28 cellular contexts compared by ENCODE assay signal in genomic region chr3:13313813-13314212, GRCh38.
"Had no signal": no experiment of that assay in that cellular context is flagged by ENCODE, and none has a peak within 500 bp of the region (broad histone marks: within the 10 kb centered on the region; RNA-seq: fewer than 3 reads in every experiment).

No MANE protein-coding gene starts in this region.

- H3K27ac ChIP-seq: adrenal gland, SJSA1 had no signal

- ATAC-seq: activated CD8-positive, alpha-beta T cell treated with anti-CD3 and anti-CD28 coated beads for 36 hours; Panc1 had no signal

- H3K4me1 ChIP-seq: adrenal gland, SJSA1 had no signal

- H3K27ac Mint-ChIP-seq: activated CD4-positive, alpha-beta T cell treated with anti-CD3 and anti-CD28 coated beads, Interleukin-2, amount 10 ng/mL, durations not matched to agents 24 days and 14 days; activated CD8-positive, alpha-beta T cell treated with anti-CD3 and anti-CD28 coated beads for 36 hours; activated naive CD4-positive, alpha-beta T cell treated with anti-CD3 and anti-CD28 coated beads for 36 hours; brain; T-helper 1 cell treated with Interleukin-12 subunit alpha and Interleukin-12 subunit beta and Interleukin-4 antibody, amounts not matched to agents 30 μg/mL and 1 μg/mL, for 36 hours; T-helper 2 cell treated with Interferon-gamma antibody and Interleukin-4, amounts not matched to agents 5 μg/mL and 100 μg/mL, for 36 hours had no signal

- FAIRE-seq: astrocyte, bronchial epithelial cell, TTC549 had no signal

- DNase-seq: activated CD4-positive, alpha-beta T cell treated with anti-CD3 and anti-CD28 coated beads, Interleukin-2, amount 10 ng/mL, durations not matched to agents 24 days and 14 days; activated CD4-positive, alpha-beta T cell treated with anti-CD3 and anti-CD28 coated beads, Interleukin-2, amount 50 U/mL, for 4 hours; activated CD8-positive, alpha-beta T cell treated with anti-CD3 and anti-CD28 coated beads for 36 hours; activated gamma-delta T cell treated with Interleukin-2 at 50 U/mL for 16 hours; activated naive CD4-positive, alpha-beta T cell treated with anti-CD3 and anti-CD28 coated beads for 36 hours; activated T-cell treated with anti-CD3 and anti-CD28 coated beads, Interleukin-2, amount 50 U/mL, for 4 hours; adrenal gland; caudate nucleus; MM.1S; MV-4-11; NCI-H1092; NCI-H1436 treated with DMSO at 0.1 percent for 48 hours; NCI-H1694 treated with DMSO at 0.1 percent for 48 hours; NCI-H2029; NCI-H345; NCI-H524 treated with DMSO at 0.1 percent for 48 hours; SHP77 treated with DMSO at 0.1 percent for 48 hours; SK-N-SH had no signal

- H3K4me3 ChIP-seq: adrenal gland, SJSA1 had no signal

- H3K4me2 ChIP-seq: SK-N-SH had no signal

- H3K4me1 Mint-ChIP-seq: activated CD4-positive, alpha-beta T cell treated with anti-CD3 and anti-CD28 coated beads, Interleukin-2, amount 10 ng/mL, durations not matched to agents 24 days and 14 days; brain had no signal

- H3K36me3 ChIP-seq: adrenal gland, SJSA1 had no signal

- H3K27me3 ChIP-seq: adrenal gland, SJSA1 had no signal

- H3K27me3 Mint-ChIP-seq: activated CD4-positive, alpha-beta T cell treated with anti-CD3 and anti-CD28 coated beads, Interleukin-2, amount 10 ng/mL, durations not matched to agents 24 days and 14 days; activated CD8-positive, alpha-beta T cell treated with anti-CD3 and anti-CD28 coated beads for 36 hours; brain had no signal

- H3K9me3 ChIP-seq: adrenal gland, SJSA1, SK-N-SH had no signal

- H3K4me3 Mint-ChIP-seq: activated CD4-positive, alpha-beta T cell treated with anti-CD3 and anti-CD28 coated beads, Interleukin-2, amount 10 ng/mL, durations not matched to agents 24 days and 14 days; activated CD8-positive, alpha-beta T cell treated with anti-CD3 and anti-CD28 coated beads for 36 hours; activated naive CD4-positive, alpha-beta T cell treated with anti-CD3 and anti-CD28 coated beads for 36 hours; activated T-cell treated with anti-CD3 and anti-CD28 coated beads, Interleukin-2, amount 50 U/mL, for 4 hours; activated T-helper 1 cell treated with anti-CD3 and anti-CD28 coated beads, Interleukin-12 subunit alpha, Interleukin-12 subunit beta, Interleukin-2, Interleukin-4 antibody, amounts not matched to agents 30 ng/mL and 10 ng/mL and 1 ng/mL, durations not matched to agents 14 hours and 24 hours and 36 hours; brain; T-helper 1 cell treated with Interleukin-12 subunit alpha and Interleukin-12 subunit beta and Interleukin-4 antibody, amounts not matched to agents 30 μg/mL and 1 μg/mL, for 36 hours; T-helper 2 cell treated with Interferon-gamma antibody and Interleukin-4, amounts not matched to agents 5 μg/mL and 100 μg/mL, for 36 hours had no signal

- H3K36me3 Mint-ChIP-seq: brain had no signal

- H3K9ac ChIP-seq: SK-N-SH had no signal

- H3K9me3 Mint-ChIP-seq: activated CD4-positive, alpha-beta T cell treated with anti-CD3 and anti-CD28 coated beads, Interleukin-2, amount 10 ng/mL, durations not matched to agents 24 days and 14 days; activated CD8-positive, alpha-beta T cell treated with anti-CD3 and anti-CD28 coated beads for 36 hours; activated naive CD4-positive, alpha-beta T cell treated with anti-CD3 and anti-CD28 coated beads for 36 hours; activated naive CD4-positive, alpha-beta T cell treated with anti-CD3 and anti-CD28 coated beads, Interleukin-2, amount 50 U/mL, for 72 hours; activated T-cell treated with anti-CD3 and anti-CD28 coated beads, Interleukin-2, amount 50 U/mL, for 4 hours; activated T-helper 1 cell treated with anti-CD3 and anti-CD28 coated beads, Interleukin-12 subunit alpha, Interleukin-12 subunit beta, Interleukin-2, Interleukin-4 antibody, amounts not matched to agents 30 ng/mL and 10 ng/mL and 1 ng/mL, durations not matched to agents 14 hours and 24 hours and 36 hours; brain; T-helper 1 cell treated with Interleukin-12 subunit alpha and Interleukin-12 subunit beta and Interleukin-4 antibody, amounts not matched to agents 30 μg/mL and 1 μg/mL, for 36 hours; T-helper 2 cell treated with Interferon-gamma antibody and Interleukin-4, amounts not matched to agents 5 μg/mL and 100 μg/mL, for 36 hours had no signal
